ENCODE assay signal across 8 cellular contexts in genomic region chr13:97030705-97031452, GRCh38. TPM values are rescaled to one million over a fixed set of nuclear protein-coding genes. Genes with fewer than 3 reads are reported as not detected.
DNase-seq lines count a peak whose midpoint lies in the region; ATAC-seq and TF ChIP-seq lines count a peak whose summit lies in the region.

No MANE protein-coding gene starts in this region.

- no peaks in the 10 kb centered on the region for H3K79me1 ChIP-seq in IMR-90 (ENCODE audit: low read depth in 1 of 2, low read length in 2 of 2)

- intact Hi-C loops in IMR-90 (cut with micrococcal nuclease), result loop anchor here (5.0 kb wide), 1 partner anchor 181 kb away; no protein-coding TSS in a partner anchor
- intact Hi-C loops in CD4-positive, alpha-beta T cell (cut with DNase I, micrococcal nuclease), result no loop called here

- H3K9me3 ChIP-seq in IMR-90 (ENCODE audit: control insufficient read depth, insufficient read depth, low read length), result no peaks in the 10 kb centered on the region
- H3K9me3 ChIP-seq in SK-N-SH, result no peaks in the 10 kb centered on the region
- no peaks in the 10 kb centered on the region for H3K9me3 ChIP-seq in CD4-positive, alpha-beta T cell (ENCODE audit: control insufficient read depth, low read length)

- H3K4me2 ChIP-seq in IMR-90 (ENCODE audit: low read depth, low read length) (no peak overlapping the region), SK-N-SH (no peak overlapping the region)

- H4K5ac ChIP-seq in IMR-90 (ENCODE audit: low read depth, low read length), result no peak overlapping the region

- no TSS peak for BruUV-seq in IMR-90 (replicated peaks; lab: Mats Ljungman, UMichigan)

- dilution Hi-C loops in IMR-90 (cut with HindIII; ENCODE audit: low sequenced_read_pairs, unreplicated experiment), result no loop called here

- in situ Hi-C loops in IMR-90 (cut with MboI; ENCODE audit: low sequenced_read_pairs), result loop anchor here (10.0 kb wide), 1 partner anchor 334 kb away; no protein-coding TSS in a partner anchor

- no peaks in the 10 kb centered on the region for H3K79me2 ChIP-seq in SK-N-SH (ENCODE audit: insufficient read depth)

- no peak overlapping the region for H2BK120ac ChIP-seq in IMR-90 (ENCODE audit: low read depth, low read length)

- no peak overlapping the region for H2AK9ac ChIP-seq in IMR-90 (replicated peaks; ENCODE audit: low read depth, low read length, poor library complexity)

- H3K9ac ChIP-seq in IMR-90 (ENCODE audit: low read depth, low read length), result no peak overlapping the region
- no peak overlapping the region for H3K9ac ChIP-seq in SK-N-SH

- H3K27ac ChIP-seq in IMR-90 (ENCODE audit: insufficient read depth, low read length) (no peak overlapping the region), SK-N-SH (ENCODE audit: low read depth in 2 of 2, low read length in 1 of 2) (no peak overlapping the region)
- H3K27ac ChIP-seq in CD4-positive, alpha-beta T cell (ENCODE audit: low read depth, low read length), result no peak overlapping the region

- no peaks in the 10 kb centered on the region for H3K36me3 Mint-ChIP-seq in CD4-positive, alpha-beta T cell (ENCODE audit: low read depth)

- CTCF ChIA-PET in IMR-90 (lab: Yijun Ruan, JAX) (interaction anchor here (0.6 kb wide), 1 partner anchor 112 kb away, joined by 3 read pairs; no protein-coding TSS in a partner anchor), SK-N-SH (lab: Yijun Ruan, JAX) (interaction anchor here (1.8 kb wide), 1 partner anchor 13 kb away, joined by 5 read pairs; no protein-coding TSS in a partner anchor)
- CTCF ChIA-PET in CD4-positive, alpha-beta T cell (lab: Charles Lee), result interaction anchor here (0.7 kb wide), 1 partner anchor 267 kb away, joined by 3 read pairs; no protein-coding TSS in a partner anchor

- POLR2A ChIA-PET in IMR-90 (lab: Charles Lee; ENCODE audit: unreplicated experiment), result no interaction called here
- POLR2A ChIA-PET in SK-N-SH (lab: Yijun Ruan, JAX), result no interaction called here
- POLR2A ChIA-PET in CD4-positive, alpha-beta T cell (lab: Charles Lee), result no interaction called here

- no peak overlapping the region for H4K8ac ChIP-seq in IMR-90 (ENCODE audit: low read depth in 2 of 2, low read length in 2 of 2)

- H3K4ac ChIP-seq in IMR-90 (ENCODE audit: low read depth, low read length), result no peak overlapping the region

- H3K4me1 Mint-ChIP-seq in CD4-positive, alpha-beta T cell (ENCODE audit: low read depth), result no peaks in the 10 kb centered on the region

- no peak overlapping the region for H3K4me3 ChIP-seq in IMR-90 (ENCODE audit: insufficient read depth, low read depth, low read length)
- H3K4me3 ChIP-seq in SK-N-SH (ENCODE audit: low read depth in 2 of 2, low read length in 1 of 2), result no peak overlapping the region

- H3K36me3 ChIP-seq in IMR-90 (ENCODE audit: control insufficient read depth, insufficient read depth, low read length) (no peaks in the 10 kb centered on the region), SK-N-SH (replicated peaks in 1 of 2; ENCODE audit: control insufficient read depth in 1 of 2, insufficient read depth in 2 of 2, low read length in 1 of 2) (no peaks in the 10 kb centered on the region)

- H3K9me2 ChIP-seq in SK-N-SH, result 0 out of 2 replicates have a peak, but pooled peaks cover 3% of the 10 kb centered on the region

- peaks cover 5% of the 10 kb centered on the region for H3K9me3 Mint-ChIP-seq in CD4-positive, alpha-beta T cell

- WGBS in IMR-90 (ENCODE audit: extremely low coverage in 2 of 2, insufficient read length in 1 of 2), 2 experiments, result no CpG with 5 or more reads among the region's 2 CpGs
- whole genome bisulfite sequencing in SK-N-SH (ENCODE audit: low lambda C conversion rate), result 33% methylated on average over 2 of the region's 2 CpGs

- no peak overlapping the region for H4K91ac ChIP-seq in IMR-90 (ENCODE audit: insufficient read depth, low read depth, low read length)

- TF ChIP-seq RAD21 in IMR-90 (IDR thresholded peaks at IDR 0.05; ENCODE audit: low read length), result peak; percentile 51
- peak; percentile 82 for TF ChIP-seq RAD21 in SK-N-SH (IDR thresholded peaks at IDR 0.05; ENCODE audit: low read length)

- H3K4me3 Mint-ChIP-seq in CD4-positive, alpha-beta T cell, result no peak overlapping the region

- no peak for TF ChIP-seq EP300 in SK-N-SH (IDR thresholded peaks at IDR 0.05; ENCODE audit: borderline replicate concordance in 1 of 2, low read depth in 1 of 2, low read length in 1 of 2)

- H3K27ac Mint-ChIP-seq in CD4-positive, alpha-beta T cell, result no peak overlapping the region

- no peak overlapping the region for H3K23ac ChIP-seq in IMR-90 (ENCODE audit: low read depth, low read length)

- H2BK20ac ChIP-seq in IMR-90 (ENCODE audit: low read depth, low read length), result no peak overlapping the region

- no peak overlapping the region for H2AK5ac ChIP-seq in IMR-90 (ENCODE audit: low read depth, low read length)

- H2AFZ ChIP-seq in IMR-90 (replicated peaks; ENCODE audit: low read length, poor library complexity) (no peak overlapping the region), SK-N-SH (ENCODE audit: low read depth) (no peak overlapping the region)

- H3F3A ChIP-seq in SK-N-SH (replicated peaks; ENCODE audit: insufficient read depth), result peaks cover 9% of the 10 kb centered on the region

- no peak overlapping the region for H3K14ac ChIP-seq in IMR-90 (replicated peaks; ENCODE audit: low read depth, low read length)

- H3K27me3 Mint-ChIP-seq in CD4-positive, alpha-beta T cell, result peaks cover 36% of the 10 kb centered on the region

- no peak overlapping the region for H2BK15ac ChIP-seq in IMR-90 (ENCODE audit: low read depth, low read length)

- peak; percentile 46 for DNase-seq in EL
- DNase-seq in IMR-90, result peak; percentile 61
- DNase-seq in SK-N-SH, result peak; percentile 47
- peak; percentile 22 for DNase-seq in iPS-NIHi7 (ENCODE audit: extremely low spot score)
- DNase-seq in CD4-positive, alpha-beta T cell, result no peak
- no peak for DNase-seq in stimulated activated CD4-positive, alpha-beta T cell treated with anti-CD3 and anti-CD28 coated beads, Interleukin-1b, Interleukin-23, amount 100 ng/mL, for 48 hours
- no peak for DNase-seq in activated CD4-positive, alpha-beta T cell treated with anti-CD3 and anti-CD28 coated beads, Interleukin-2, amount 50 U/mL, for 48 hours
- no peak for DNase-seq in GDM1 (lab: John Stamatoyannopoulos, UW)

- peak; percentile 67 for ATAC-seq in IMR-90 (ENCODE audit: low read depth)
- no peak for ATAC-seq in CD4-positive, alpha-beta T cell (ENCODE audit: poor library complexity)

- H3K27me3 ChIP-seq in IMR-90 (ENCODE audit: control insufficient read depth, insufficient read depth, low read length) (no peaks in the 10 kb centered on the region; the same call in 1 of the 2 replicates), SK-N-SH (ENCODE audit: insufficient read depth) (no peaks in the 10 kb centered on the region)
- H3K27me3 ChIP-seq in CD4-positive, alpha-beta T cell (ENCODE audit: control insufficient read depth, insufficient read depth, low read length), result peaks cover 7% of the 10 kb centered on the region

- H3K56ac ChIP-seq in IMR-90 (ENCODE audit: extremely low read depth, insufficient read depth, low read length), result no peak overlapping the region

- no peaks in the 10 kb centered on the region for H4K20me1 ChIP-seq in IMR-90 (ENCODE audit: insufficient read depth, low read length)
- H4K20me1 ChIP-seq in SK-N-SH (ENCODE audit: insufficient read depth), result no peaks in the 10 kb centered on the region

- H3K4me1 ChIP-seq in IMR-90 (ENCODE audit: control insufficient read depth, insufficient read depth, low read length) (0 out of 2 replicates have a peak, but pooled peaks cover 2% of the 10 kb centered on the region), SK-N-SH (ENCODE audit: control insufficient read depth in 1 of 2, insufficient read depth in 2 of 2, low read depth in 1 of 2, low read length in 1 of 2) (no peaks in the 10 kb centered on the region)

- H3K18ac ChIP-seq in IMR-90 (ENCODE audit: low read depth, low read length), result no peak overlapping the region

- no peak for TF ChIP-seq POLR2A in IMR-90 (IDR thresholded peaks at IDR 0.05; ENCODE audit: low read depth, low read length)

- H2BK5ac ChIP-seq in IMR-90 (ENCODE audit: low read depth, low read length, poor library complexity, severe bottlenecking), result no peak overlapping the region

- TF ChIP-seq CTCF in IMR-90 (conservative IDR thresholded peaks at IDR 0.05; ENCODE audit: low read depth, low read length) (peak; percentile 49), SK-N-SH (IDR thresholded peaks at IDR 0.05) (peak; percentile 58)
- TF ChIP-seq CTCF in CD4-positive, alpha-beta T cell (IDR thresholded peaks at IDR 0.05), result no peak

- no peaks in the 10 kb centered on the region; the same call in 1 of the 2 replicates for H3K9me1 ChIP-seq in IMR-90 (ENCODE audit: insufficient read depth, low read length)

TF ChIP-seq in IMR-90, 13 proteins besides CTCF, POLR2A, EP300 and RAD21 (continues in another document):
- TF ChIP-seq FOS (IDR thresholded peaks at IDR 0.05; ENCODE audit: low read depth, low read length), result no peak
- no peak for TF ChIP-seq MAFK (IDR thresholded peaks at IDR 0.05; ENCODE audit: low read depth, low read length)
- no peak for TF ChIP-seq CHD1 (IDR thresholded peaks at IDR 0.05; ENCODE audit: low read depth, low read length)

TF ChIP-seq in SK-N-SH, 30 proteins besides CTCF, POLR2A, EP300 and RAD21:
- no peak for TF ChIP-seq GABPA (IDR thresholded peaks at IDR 0.05; ENCODE audit: low read depth)
- no peak for TF ChIP-seq MXI1 (IDR thresholded peaks at IDR 0.05; ENCODE audit: low read depth, low read length)
- peak; percentile 61 for TF ChIP-seq SMC3 (IDR thresholded peaks at IDR 0.05; ENCODE audit: low read depth, low read length)

RNA-seq across cellular contexts. Expression of gene OXGR1, which starts 36.6 kb away (rescaled TPM):
- total RNA-seq in IMR-90 (2012; rRNA removed), result not detected in 2 replicates
- polyA plus RNA-seq in IMR-90 (2012; rRNA removed) (not detected in 2 replicates), SK-N-SH (2012; rRNA removed) (not detected in 2 replicates)
- polyA plus RNA-seq in IMR-90 (2012; cell fraction: cytosol; rRNA removed), result not detected in 2 replicates
- not detected in 2 replicates for polyA plus RNA-seq in IMR-90 (2012; cell fraction: nucleus; rRNA removed; ENCODE audit: low replicate concordance)
- polyA plus RNA-seq in SK-N-SH (2012; cell fraction: cytosol; rRNA removed), result not detected in 2 replicates
- not detected in 2 replicates for polyA plus RNA-seq in SK-N-SH (2012; cell fraction: nucleus; rRNA removed)
- not detected for total RNA-seq in CD4-positive, alpha-beta T cell

Comparison
In these comparisons a context has a peak if more than half of its experiments do, and no peak if none do; other contexts are left out.
1. DNase-seq: peak in EL (single experiment), IMR-90 (single experiment), SK-N-SH (single experiment) and iPS-NIHi7 (single experiment); none in CD4-positive, alpha-beta T cell (0 of 10), stimulated activated CD4-positive, alpha-beta T cell treated with anti-CD3 and anti-CD28 coated beads, Interleukin-1b, Interleukin-23, amount 100 ng/mL, for 48 hours (single experiment), activated CD4-positive, alpha-beta T cell treated with anti-CD3 and anti-CD28 coated beads, Interleukin-2, amount 50 U/mL, for 48 hours (0 of 2) and GDM1 (single experiment).